8 cellular contexts compared by ENCODE assay signal in the genomic region with DNA sequence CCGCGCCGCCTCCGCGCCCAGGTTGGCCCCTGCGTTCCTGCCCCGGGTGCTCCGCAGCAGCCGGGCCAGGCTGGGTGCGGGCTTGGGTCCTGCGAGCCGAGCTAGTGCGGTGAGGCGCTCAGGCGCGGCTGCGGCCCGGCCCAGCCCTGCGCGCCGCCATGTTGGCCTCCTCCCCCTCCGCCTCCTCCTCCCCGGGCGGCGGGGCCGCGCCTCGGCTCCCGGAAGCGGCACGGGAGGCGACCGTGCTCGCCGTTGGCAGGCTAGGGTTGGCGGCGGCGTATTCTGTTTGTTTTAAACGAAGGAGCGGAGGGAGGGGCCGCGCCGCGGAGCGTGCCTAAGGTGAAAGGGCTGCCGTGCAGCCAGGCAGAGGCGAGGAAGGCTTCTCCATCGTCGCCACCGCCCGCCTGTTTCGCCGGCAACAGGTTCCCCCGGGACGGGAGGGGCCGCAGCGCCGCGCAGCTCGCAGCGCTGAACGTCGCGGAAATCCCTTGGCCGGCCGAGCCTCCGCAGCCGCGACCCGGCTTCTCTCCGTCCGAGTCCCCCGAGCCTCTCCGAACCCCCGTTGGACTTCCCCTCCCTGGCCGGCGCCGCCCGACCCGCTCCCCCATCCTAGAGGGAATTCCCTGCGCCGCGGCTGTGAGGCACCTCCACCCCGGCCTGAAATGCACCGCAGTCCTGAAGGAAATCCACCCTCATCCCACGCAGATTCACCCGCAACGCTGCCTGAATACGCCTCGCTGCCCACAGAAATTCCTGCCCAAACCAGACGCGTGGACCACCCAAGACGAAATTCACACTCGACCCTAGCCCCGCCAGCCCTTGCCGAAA. TPM values are rescaled to one million over a fixed set of nuclear protein-coding genes. Genes with fewer than 3 reads are reported as not detected.
A peak's percentile ranks its signal among the peaks of the same experiment; 100 is the strongest.
DNase-seq lines count a peak whose midpoint lies in the region; ATAC-seq, FAIRE-seq and TF ChIP-seq lines count a peak whose summit lies in the region.

A gene with protein sequence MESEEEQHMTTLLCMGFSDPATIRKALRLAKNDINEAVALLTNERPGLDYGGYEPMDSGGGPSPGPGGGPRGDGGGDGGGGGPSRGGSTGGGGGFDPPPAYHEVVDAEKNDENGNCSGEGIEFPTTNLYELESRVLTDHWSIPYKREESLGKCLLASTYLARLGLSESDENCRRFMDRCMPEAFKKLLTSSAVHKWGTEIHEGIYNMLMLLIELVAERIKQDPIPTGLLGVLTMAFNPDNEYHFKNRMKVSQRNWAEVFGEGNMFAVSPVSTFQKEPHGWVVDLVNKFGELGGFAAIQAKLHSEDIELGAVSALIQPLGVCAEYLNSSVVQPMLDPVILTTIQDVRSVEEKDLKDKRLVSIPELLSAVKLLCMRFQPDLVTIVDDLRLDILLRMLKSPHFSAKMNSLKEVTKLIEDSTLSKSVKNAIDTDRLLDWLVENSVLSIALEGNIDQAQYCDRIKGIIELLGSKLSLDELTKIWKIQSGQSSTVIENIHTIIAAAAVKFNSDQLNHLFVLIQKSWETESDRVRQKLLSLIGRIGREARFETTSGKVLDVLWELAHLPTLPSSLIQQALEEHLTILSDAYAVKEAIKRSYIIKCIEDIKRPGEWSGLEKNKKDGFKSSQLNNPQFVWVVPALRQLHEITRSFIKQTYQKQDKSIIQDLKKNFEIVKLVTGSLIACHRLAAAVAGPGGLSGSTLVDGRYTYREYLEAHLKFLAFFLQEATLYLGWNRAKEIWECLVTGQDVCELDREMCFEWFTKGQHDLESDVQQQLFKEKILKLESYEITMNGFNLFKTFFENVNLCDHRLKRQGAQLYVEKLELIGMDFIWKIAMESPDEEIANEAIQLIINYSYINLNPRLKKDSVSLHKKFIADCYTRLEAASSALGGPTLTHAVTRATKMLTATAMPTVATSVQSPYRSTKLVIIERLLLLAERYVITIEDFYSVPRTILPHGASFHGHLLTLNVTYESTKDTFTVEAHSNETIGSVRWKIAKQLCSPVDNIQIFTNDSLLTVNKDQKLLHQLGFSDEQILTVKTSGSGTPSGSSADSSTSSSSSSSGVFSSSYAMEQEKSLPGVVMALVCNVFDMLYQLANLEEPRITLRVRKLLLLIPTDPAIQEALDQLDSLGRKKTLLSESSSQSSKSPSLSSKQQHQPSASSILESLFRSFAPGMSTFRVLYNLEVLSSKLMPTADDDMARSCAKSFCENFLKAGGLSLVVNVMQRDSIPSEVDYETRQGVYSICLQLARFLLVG (N-terminal part only) (minus strand): TSS at position 171 of the 828 bp plus-strand sequence. CDS start 251 bp downstream, outside the sequence.

- H3K27me3 Mint-ChIP-seq in H9 (ENCODE audit: low read depth): peaks cover 6% of the 10 kb centered on the region
- no peaks in the 10 kb centered on the region for H3K27me3 Mint-ChIP-seq in activated naive CD8-positive, alpha-beta T cell treated with anti-CD3 and anti-CD28 coated beads for 36 hours

- peak within 1 kb of the TSS; percentile 50 for H2AFZ ChIP-seq in H9 (ENCODE audit: low read length)
- H2AFZ ChIP-seq in SU-DHL-6 (ENCODE audit: low read depth, low read length, severe bottlenecking): peak within 1 kb of the TSS; percentile 93

- no peak within 1 kb of the TSS; the same call in 1 of the 2 replicates for H3K4ac ChIP-seq in H9 (ENCODE audit: low read depth, low read length)

- H2BK5ac ChIP-seq in H9 (ENCODE audit: insufficient read length, low read length): peak within 1 kb of the TSS; percentile 18

- peak within 1 kb of the TSS; percentile 94 to 98 (median 96) for H3K27ac Mint-ChIP-seq in H9
- H3K27ac Mint-ChIP-seq in activated naive CD8-positive, alpha-beta T cell treated with anti-CD3 and anti-CD28 coated beads for 36 hours: peak within 1 kb of the TSS; percentile 97

- peaks cover 0 to 3% (median 0%) of the 10 kb centered on the region in 3 experiments; a peak in 1 of 7 replicates for H3K36me3 Mint-ChIP-seq in H9 (ENCODE audit: insufficient read depth in 1 of 3, low read depth in 3 of 3)
- H3K36me3 Mint-ChIP-seq in activated naive CD8-positive, alpha-beta T cell treated with anti-CD3 and anti-CD28 coated beads for 36 hours: peaks cover 20% of the 10 kb centered on the region

- H3K4me1 Mint-ChIP-seq in H9: peaks cover 54% of the 10 kb centered on the region in 2 experiments
- H3K4me1 Mint-ChIP-seq in activated naive CD8-positive, alpha-beta T cell treated with anti-CD3 and anti-CD28 coated beads for 36 hours: peaks cover 55% of the 10 kb centered on the region

- DNase-seq in GM04503 (ENCODE audit: low read depth): peak; percentile 24
- peak; percentile 76 for DNase-seq in H9
- DNase-seq in M059J (ENCODE audit: low read depth): peak; percentile 72
- DNase-seq in activated naive CD8-positive, alpha-beta T cell treated with anti-CD3 and anti-CD28 coated beads for 36 hours: peak; percentile 86
- peak; percentile 94 for DNase-seq in Right ventricle myocardium inferior (ENCODE audit: missing footprints)
- peak; percentile 85 to 94 (median 88) for DNase-seq in pancreas
- DNase-seq in tibial artery: peak; percentile 71 to 82

- H3K79me2 ChIP-seq in H9 (ENCODE audit: insufficient read depth, low read length) (peaks cover 6% of the 10 kb centered on the region; the same call in 1 of the 2 replicates), SU-DHL-6 (ENCODE audit: insufficient read depth, low read length) (peaks cover 21% of the 10 kb centered on the region)

- H3K4me1 ChIP-seq in H9 (ENCODE audit: insufficient read depth, low read length): no peaks in the 10 kb centered on the region
- H3K4me1 ChIP-seq in pancreas: peaks cover 18 to 35% (median 25%) of the 10 kb centered on the region in 3 donors
- peaks cover 0 to 43% (median 29%) of the 10 kb centered on the region in 4 donors for H3K4me1 ChIP-seq in tibial artery

- no peak within 1 kb of the TSS for H4K5ac ChIP-seq in H9 (ENCODE audit: insufficient read length, low read depth, low read length)

- FAIRE-seq in pancreas (lab: Jason Lieb, UNC): no peak

- no peaks in the 10 kb centered on the region; a peak in 2 of 5 replicates for H3K9me3 Mint-ChIP-seq in H9
- no peaks in the 10 kb centered on the region for H3K9me3 Mint-ChIP-seq in activated naive CD8-positive, alpha-beta T cell treated with anti-CD3 and anti-CD28 coated beads for 36 hours

- H2BK20ac ChIP-seq in H9 (ENCODE audit: low read depth, low read length, poor library complexity, severe bottlenecking): no peak within 1 kb of the TSS

- no peak within 1 kb of the TSS for H3K23ac ChIP-seq in H9 (ENCODE audit: insufficient read length, low read depth, low read length)

- peaks cover 15% of the 10 kb centered on the region for H3K23me2 ChIP-seq in H9 (ENCODE audit: insufficient read length, low read depth, low read length, poor library complexity, severe bottlenecking)

- peak within 1 kb of the TSS; percentile 81 to 92 for H3K4me3 Mint-ChIP-seq in H9
- H3K4me3 Mint-ChIP-seq in activated naive CD8-positive, alpha-beta T cell treated with anti-CD3 and anti-CD28 coated beads for 36 hours: peak within 1 kb of the TSS; percentile 95

- peak within 1 kb of the TSS; percentile 97 for H3K18ac ChIP-seq in H9 (ENCODE audit: insufficient read length, low read depth, low read length)

- intact Hi-C loops in Right ventricle myocardium inferior (cut with DNase I): loop anchor here (5.0 kb wide), 1 partner anchor 73 kb away; no protein-coding TSS in a partner anchor
- intact Hi-C loops in pancreas (cut with DNase I): no loop called here
- intact Hi-C loops in tibial artery (cut with DNase I; ENCODE audit: low total_unique reads): no loop called here

- no CpG with 5 or more reads among the region's 96 CpGs for WGBS in H9 (ENCODE audit: extremely low coverage, insufficient read length, low lambda C conversion rate)
- 0% methylated on average over 76 to 96 of the region's 96 CpGs for WGBS in pancreas, 2 donors

- no peak within 1 kb of the TSS for H2BK12ac ChIP-seq in H9 (ENCODE audit: insufficient read length, low read depth, low read length)

- H3K9me3 ChIP-seq in H9 (ENCODE audit: control insufficient read depth, low read depth, low read length) (no peaks in the 10 kb centered on the region), SU-DHL-6 (ENCODE audit: insufficient read depth, low read length) (no peaks in the 10 kb centered on the region), pancreas (no peaks in the 10 kb centered on the region), tibial artery (no peaks in the 10 kb centered on the region)

- H3K9ac ChIP-seq in H9 (ENCODE audit: extremely low read depth, insufficient read length, low read length): peak within 1 kb of the TSS; percentile 94
- H3K9ac ChIP-seq in SU-DHL-6 (ENCODE audit: low read length): peak within 1 kb of the TSS; percentile 91

- peak within 1 kb of the TSS; percentile 9 for H3K27ac ChIP-seq in H9 (ENCODE audit: insufficient read length, low read depth, low read length)
- peak within 1 kb of the TSS; percentile 46 for H3K27ac ChIP-seq in SU-DHL-6 (ENCODE audit: low read depth, low read length)
- peak within 1 kb of the TSS; percentile 75 to 96 (median 92) for H3K27ac ChIP-seq in pancreas
- H3K27ac ChIP-seq in tibial artery: peak within 1 kb of the TSS; percentile 97

- no peak within 1 kb of the TSS for H4K91ac ChIP-seq in H9 (ENCODE audit: insufficient read length, low read depth, low read length)

- H3K4me2 ChIP-seq in H9 (ENCODE audit: insufficient read depth, insufficient read length, low read length) (peak within 1 kb of the TSS; percentile 84), SU-DHL-6 (ENCODE audit: low read depth, low read length, poor library complexity, severe bottlenecking) (peak within 1 kb of the TSS; percentile 78)

- no peaks in the 10 kb centered on the region for H3K36me3 ChIP-seq in SU-DHL-6 (ENCODE audit: low read length)
- H3K36me3 ChIP-seq in pancreas: no peaks in the 10 kb centered on the region
- H3K36me3 ChIP-seq in tibial artery: no peaks in the 10 kb centered on the region

- ATAC-seq in Right ventricle myocardium inferior (peak; percentile 93), pancreas (peak; percentile 89 to 95 (median 94))

- H2BK15ac ChIP-seq in H9 (ENCODE audit: low read depth, low read length): no peak within 1 kb of the TSS; the same call in 1 of the 2 replicates

- H2AK5ac ChIP-seq in H9 (ENCODE audit: insufficient read length, low read length): no peak within 1 kb of the TSS

- H3K27me3 ChIP-seq in H9 (ENCODE audit: insufficient read depth, low read length) (no peaks in the 10 kb centered on the region), SU-DHL-6 (ENCODE audit: low read length) (no peaks in the 10 kb centered on the region), pancreas (no peaks in the 10 kb centered on the region), tibial artery (no peaks in the 10 kb centered on the region)

- H3K14ac ChIP-seq in H9 (ENCODE audit: insufficient read depth, low read length): peak within 1 kb of the TSS; percentile 98

- H3F3A ChIP-seq in SU-DHL-6 (ENCODE audit: insufficient read depth): peaks cover 15% of the 10 kb centered on the region

- no peaks in the 10 kb centered on the region for H3K9me2 ChIP-seq in SU-DHL-6 (replicated peaks; ENCODE audit: insufficient read depth, low read length)

- H3K4me3 ChIP-seq in SU-DHL-6 (ENCODE audit: insufficient read depth, low read length, poor library complexity, severe bottlenecking) (peak within 1 kb of the TSS; percentile 84), pancreas (peak within 1 kb of the TSS; percentile 59 to 95 (median 76)), tibial artery (peak within 1 kb of the TSS; percentile 84 to 93)

- H4K20me1 ChIP-seq in H9 (ENCODE audit: control insufficient read depth, insufficient read depth, insufficient read length) (no peaks in the 10 kb centered on the region), SU-DHL-6 (ENCODE audit: low read depth, low read length) (no peaks in the 10 kb centered on the region)

- peaks cover 6% of the 10 kb centered on the region for H3K79me1 ChIP-seq in H9 (ENCODE audit: insufficient read depth, low read depth, low read length, poor library complexity, severe bottlenecking)

- TF ChIP-seq CTCF in H9 (conservative IDR thresholded peaks at IDR 0.05) (no peak), SU-DHL-6 (IDR thresholded peaks at IDR 0.05; ENCODE audit: insufficient read depth, low read length, poor library complexity, severe bottlenecking) (no peak), pancreas (IDR thresholded peaks at IDR 0.05) (no peak), tibial artery (IDR thresholded peaks at IDR 0.05) (peak in 1 of 2 experiments; percentile 9)

- H3K56ac ChIP-seq in H9 (ENCODE audit: insufficient read length, low read depth, low read length): no peak within 1 kb of the TSS

- no peak within 1 kb of the TSS for H3T11ph ChIP-seq in H9 (ENCODE audit: low read length)

- H4K8ac ChIP-seq in H9 (replicated peaks; ENCODE audit: insufficient read length, low read depth, low read length): no peak within 1 kb of the TSS

- H2BK120ac ChIP-seq in H9 (ENCODE audit: low read depth, low read length, poor library complexity, severe bottlenecking): peak within 1 kb of the TSS; percentile 1

RNA-seq across cellular contexts. Expression of the gene that starts here (rescaled TPM):
- total RNA-seq in H9 (2021) (30.8 and 35.3 TPM in 2 replicates), Right ventricle myocardium inferior (34.5 TPM), pancreas (10 to 100 TPM; 12.2 to 26.8 (median 16.4) TPM)
- 17.1 and 22.8 TPM in 2 replicates for total RNA-seq in M059J (2014; rRNA removed; shearing (Covaris generic))
- total RNA-seq in activated naive CD8-positive, alpha-beta T cell treated with anti-CD3 and anti-CD28 coated beads for 36 hours: 10 to 100 TPM; 44.4 to 51.2 TPM
- polyA plus RNA-seq in pancreas: 10 to 100 TPM in 1 of 2 donors, 1 to 10 TPM in 1; 7.5 to 13.3 TPM

Comparison
In these comparisons a context has a peak if more than half of its experiments do, and no peak if none do; other contexts are left out.
1. Peak in every context shown above with its lines: DNase-seq, ATAC-seq, H3K4me3 ChIP-seq and H3K27ac ChIP-seq.
2. DNase-seq: peak in every context shown above with its lines; median percentile 94 in Right ventricle myocardium inferior; 88 in pancreas; 86 in activated naive CD8-positive, alpha-beta T cell treated with anti-CD3 and anti-CD28 coated beads for 36 hours; 76 in tibial artery; 76 in H9; 72 in M059J; 24 in GM04503.
3. H3K27ac ChIP-seq: peak in every context shown above with its lines; median percentile 97 in tibial artery; 92 in pancreas; 46 in SU-DHL-6; 9 in H9.